Comparison of ENCODE assay signal across 1 cellular context in the genomic region with DNA sequence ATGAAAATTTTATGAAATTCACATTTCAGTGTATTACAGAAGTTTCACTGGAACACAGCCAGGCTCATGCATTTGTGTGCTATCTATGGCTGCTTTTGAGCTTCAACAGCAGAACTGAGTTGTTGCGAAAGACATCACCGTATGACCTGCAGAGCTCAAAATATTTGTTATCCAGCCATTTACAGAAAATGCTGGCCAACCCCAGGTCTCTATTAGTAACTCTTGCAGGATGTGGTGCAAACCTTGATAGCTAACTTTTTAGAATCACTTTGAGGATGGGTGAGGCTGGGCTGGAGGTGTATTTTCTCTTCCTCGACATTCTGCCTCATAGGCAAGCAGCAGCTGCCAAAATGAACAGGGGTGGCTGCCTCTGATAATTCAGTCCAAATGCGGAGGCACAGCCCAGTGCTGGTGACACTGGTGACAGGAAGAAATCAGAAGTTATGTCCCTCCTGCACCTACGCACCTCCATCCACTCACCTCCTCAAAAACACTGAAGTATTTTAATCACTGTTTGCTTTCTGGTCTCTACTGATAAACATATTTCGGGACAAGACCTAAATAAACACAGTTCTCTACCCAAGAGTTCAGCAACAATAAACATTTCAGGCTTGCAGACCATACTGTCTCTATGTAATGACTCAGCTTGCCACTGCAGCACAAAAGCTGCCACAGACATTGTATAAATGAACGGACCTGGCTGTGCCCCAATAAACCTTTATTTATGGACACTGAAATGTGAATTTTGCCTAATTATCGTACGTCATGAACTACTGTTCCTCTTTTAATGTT.
TF ChIP-seq lines count a peak whose summit lies in the region.

No MANE protein-coding gene starts in this region.

TF ChIP-seq in GM23338, 12 proteins besides CTCF, POLR2A, EP300 and RAD21 (continued from another document):
- TF ChIP-seq, protein P1, sequence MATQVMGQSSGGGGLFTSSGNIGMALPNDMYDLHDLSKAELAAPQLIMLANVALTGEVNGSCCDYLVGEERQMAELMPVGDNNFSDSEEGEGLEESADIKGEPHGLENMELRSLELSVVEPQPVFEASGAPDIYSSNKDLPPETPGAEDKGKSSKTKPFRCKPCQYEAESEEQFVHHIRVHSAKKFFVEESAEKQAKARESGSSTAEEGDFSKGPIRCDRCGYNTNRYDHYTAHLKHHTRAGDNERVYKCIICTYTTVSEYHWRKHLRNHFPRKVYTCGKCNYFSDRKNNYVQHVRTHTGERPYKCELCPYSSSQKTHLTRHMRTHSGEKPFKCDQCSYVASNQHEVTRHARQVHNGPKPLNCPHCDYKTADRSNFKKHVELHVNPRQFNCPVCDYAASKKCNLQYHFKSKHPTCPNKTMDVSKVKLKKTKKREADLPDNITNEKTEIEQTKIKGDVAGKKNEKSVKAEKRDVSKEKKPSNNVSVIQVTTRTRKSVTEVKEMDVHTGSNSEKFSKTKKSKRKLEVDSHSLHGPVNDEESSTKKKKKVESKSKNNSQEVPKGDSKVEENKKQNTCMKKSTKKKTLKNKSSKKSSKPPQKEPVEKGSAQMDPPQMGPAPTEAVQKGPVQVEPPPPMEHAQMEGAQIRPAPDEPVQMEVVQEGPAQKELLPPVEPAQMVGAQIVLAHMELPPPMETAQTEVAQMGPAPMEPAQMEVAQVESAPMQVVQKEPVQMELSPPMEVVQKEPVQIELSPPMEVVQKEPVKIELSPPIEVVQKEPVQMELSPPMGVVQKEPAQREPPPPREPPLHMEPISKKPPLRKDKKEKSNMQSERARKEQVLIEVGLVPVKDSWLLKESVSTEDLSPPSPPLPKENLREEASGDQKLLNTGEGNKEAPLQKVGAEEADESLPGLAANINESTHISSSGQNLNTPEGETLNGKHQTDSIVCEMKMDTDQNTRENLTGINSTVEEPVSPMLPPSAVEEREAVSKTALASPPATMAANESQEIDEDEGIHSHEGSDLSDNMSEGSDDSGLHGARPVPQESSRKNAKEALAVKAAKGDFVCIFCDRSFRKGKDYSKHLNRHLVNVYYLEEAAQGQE (IDR thresholded peaks at IDR 0.05; ENCODE audit: unreplicated experiment) = no peak
- TF ChIP-seq CREB1 (CRISPR knock-in tag; IDR thresholded peaks at IDR 0.05; ENCODE audit: low read depth) (no peak), STAT1 (IDR thresholded peaks at IDR 0.05; ENCODE audit: unreplicated experiment) (no peak), EZH2 (IDR thresholded peaks at IDR 0.05; ENCODE audit: low read depth, unreplicated experiment) (no peak)
